31 cellular contexts compared by ENCODE assay signal in the genomic region with DNA sequence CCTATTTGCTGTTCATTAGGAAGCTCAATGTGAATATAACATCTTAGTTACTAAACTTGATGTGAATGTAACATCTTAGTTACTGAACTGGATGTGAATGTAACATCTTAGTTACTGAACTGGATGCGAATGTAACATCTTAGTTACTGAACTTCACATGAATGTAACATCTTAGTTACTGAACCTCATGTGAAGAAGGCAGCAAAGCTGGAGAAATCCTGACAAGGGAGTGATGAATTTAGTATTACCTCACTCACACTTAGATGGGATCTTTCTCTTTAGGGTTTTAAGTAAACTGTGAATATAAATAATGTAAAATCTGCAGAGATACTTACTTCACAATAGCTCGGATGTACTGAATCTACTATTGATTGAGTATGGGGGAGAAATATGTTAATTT.
"Had no signal": no experiment of that assay in that cellular context is flagged by ENCODE, and none has a peak within 500 bp of the region (broad histone marks: within the 10 kb centered on the region; RNA-seq: fewer than 3 reads in every experiment).

No MANE protein-coding gene starts in this region.

- H3K36me3 ChIP-seq: adrenal gland, esophagus muscularis mucosa, gastrocnemius medialis had no signal

- ATAC-seq: activated CD8-positive, alpha-beta T cell treated with anti-CD3 and anti-CD28 coated beads for 36 hours; activated naive CD8-positive, alpha-beta T cell treated with anti-CD3 and anti-CD28 coated beads, Interleukin-2, amount 50 U/mL, for 24 hours; activated T-cell treated with anti-CD3 and anti-CD28 coated beads, Interleukin-2, amount 50 U/mL, for 4 hours; activated T-helper 17 cell treated with anti-CD3 and anti-CD28 coated beads, Interleukin-2, amount 50 U/mL, for 72 hours; body of pancreas; effector memory CD8-positive, alpha-beta T cell; foreskin keratinocyte; gastrocnemius medialis; heart left ventricle had no signal

- H3K27me3 Mint-ChIP-seq: activated CD8-positive, alpha-beta T cell treated with anti-CD3 and anti-CD28 coated beads for 36 hours; activated naive CD4-positive, alpha-beta T cell treated with anti-CD3 and anti-CD28 coated beads, Interleukin-2, amount 50 U/mL, for 24 hours; activated naive CD8-positive, alpha-beta T cell treated with anti-CD3 and anti-CD28 coated beads for 36 hours; activated naive CD8-positive, alpha-beta T cell treated with anti-CD3 and anti-CD28 coated beads, Interleukin-2, amount 50 U/mL, for 24 hours; activated T-helper 17 cell treated with anti-CD3 and anti-CD28 coated beads, Interleukin-2, amount 50 U/mL, for 72 hours; effector memory CD8-positive, alpha-beta T cell had no signal

- H3K4me3 Mint-ChIP-seq: activated CD8-positive, alpha-beta T cell treated with anti-CD3 and anti-CD28 coated beads for 36 hours; activated naive CD4-positive, alpha-beta T cell treated with anti-CD3 and anti-CD28 coated beads, Interleukin-2, amount 50 U/mL, for 24 hours; activated naive CD8-positive, alpha-beta T cell treated with anti-CD3 and anti-CD28 coated beads for 36 hours; activated naive CD8-positive, alpha-beta T cell treated with anti-CD3 and anti-CD28 coated beads, Interleukin-2, amount 50 U/mL, for 24 hours; activated T-cell treated with anti-CD3 and anti-CD28 coated beads, Interleukin-2, amount 50 U/mL, for 4 hours; activated T-helper 17 cell treated with anti-CD3 and anti-CD28 coated beads, Interleukin-2, amount 50 U/mL, for 72 hours; effector memory CD8-positive, alpha-beta T cell had no signal

- H3K27me3 ChIP-seq: adrenal gland, body of pancreas, esophagus muscularis mucosa, foreskin keratinocyte, gastrocnemius medialis, heart left ventricle had no signal

- FAIRE-seq: colon had no signal

- H3K27ac Mint-ChIP-seq: activated CD8-positive, alpha-beta T cell treated with anti-CD3 and anti-CD28 coated beads for 36 hours; activated naive CD4-positive, alpha-beta T cell treated with anti-CD3 and anti-CD28 coated beads, Interleukin-2, amount 50 U/mL, for 24 hours; activated naive CD8-positive, alpha-beta T cell treated with anti-CD3 and anti-CD28 coated beads for 36 hours; activated naive CD8-positive, alpha-beta T cell treated with anti-CD3 and anti-CD28 coated beads, Interleukin-2, amount 50 U/mL, for 24 hours; activated T-helper 17 cell treated with anti-CD3 and anti-CD28 coated beads, Interleukin-2, amount 50 U/mL, for 72 hours; effector memory CD8-positive, alpha-beta T cell had no signal

- H3K9me3 ChIP-seq: adrenal gland, body of pancreas, esophagus muscularis mucosa, gastrocnemius medialis, heart left ventricle had no signal

- DNase-seq: activated CD4-positive, alpha-beta T cell treated with anti-CD3 and anti-CD28 coated beads for 1 hour; activated CD4-positive, alpha-beta T cell treated with anti-CD3 and anti-CD28 coated beads for 4 hours; activated CD4-positive, alpha-beta T cell treated with anti-CD3 and anti-CD28 coated beads, Interleukin-2, amount 50 U/mL, for 1 hour; activated CD4-positive, alpha-beta T cell treated with anti-CD3 and anti-CD28 coated beads, Interleukin-2, amount 50 U/mL, for 48 hours; activated CD8-positive, alpha-beta memory T cell treated with anti-CD3 and anti-CD28 coated beads for 24 hours; activated CD8-positive, alpha-beta T cell treated with anti-CD3 and anti-CD28 coated beads for 36 hours; activated effector memory CD4-positive, alpha-beta T cell treated with Interleukin-2 at 50 U/mL for 16 hours; activated gamma-delta T cell treated with Interleukin-2 at 50 U/mL for 16 hours; activated naive CD4-positive, alpha-beta T cell treated with Interleukin-2 at 50 U/mL for 16 hours; activated naive CD8-positive, alpha-beta T cell treated with anti-CD3 and anti-CD28 coated beads for 36 hours; activated naive CD8-positive, alpha-beta T cell treated with anti-CD3 and anti-CD28 coated beads, Interleukin-2, amount 50 U/mL, for 24 hours; activated T-cell treated with anti-CD3 and anti-CD28 coated beads, Interleukin-2, amount 50 U/mL, for 4 hours; adrenal gland; amygdala; aorta; body of pancreas; caudate nucleus; cortex of kidney; dermis blood vessel endothelial cell; effector CD4-positive, alpha-beta T cell; effector memory CD8-positive, alpha-beta T cell; erythroblast; foreskin keratinocyte; gastrocnemius medialis; glutamatergic neuron; T-helper 2 cell had no signal

- H3K4me3 ChIP-seq: adrenal gland, body of pancreas, esophagus muscularis mucosa, gastrocnemius medialis, heart left ventricle had no signal

- H3K9me3 Mint-ChIP-seq: activated CD8-positive, alpha-beta T cell treated with anti-CD3 and anti-CD28 coated beads for 36 hours; activated naive CD4-positive, alpha-beta T cell treated with anti-CD3 and anti-CD28 coated beads, Interleukin-2, amount 50 U/mL, for 24 hours; activated naive CD8-positive, alpha-beta T cell treated with anti-CD3 and anti-CD28 coated beads for 36 hours; activated naive CD8-positive, alpha-beta T cell treated with anti-CD3 and anti-CD28 coated beads, Interleukin-2, amount 50 U/mL, for 24 hours; activated T-cell treated with anti-CD3 and anti-CD28 coated beads, Interleukin-2, amount 50 U/mL, for 4 hours; activated T-helper 17 cell treated with anti-CD3 and anti-CD28 coated beads, Interleukin-2, amount 50 U/mL, for 72 hours; effector memory CD8-positive, alpha-beta T cell had no signal

- H3K4me1 ChIP-seq: body of pancreas had no signal

- H3K27ac ChIP-seq: adrenal gland, body of pancreas, esophagus muscularis mucosa, foreskin keratinocyte, gastrocnemius medialis, heart left ventricle had no signal

- H3K4me1 Mint-ChIP-seq: activated naive CD4-positive, alpha-beta T cell treated with anti-CD3 and anti-CD28 coated beads, Interleukin-2, amount 50 U/mL, for 24 hours had no signal

- H3K36me3 Mint-ChIP-seq: activated naive CD4-positive, alpha-beta T cell treated with anti-CD3 and anti-CD28 coated beads, Interleukin-2, amount 50 U/mL, for 24 hours; activated naive CD8-positive, alpha-beta T cell treated with anti-CD3 and anti-CD28 coated beads for 36 hours had no signal
